Comparison of ENCODE assay signal across 9 cellular contexts in genomic region chr12:106118-106561, GRCh38. TPM values are rescaled to one million over a fixed set of nuclear protein-coding genes. Genes with fewer than 3 reads are reported as not detected.
DNase-seq lines count a peak whose midpoint lies in the region; ATAC-seq and TF ChIP-seq lines count a peak whose summit lies in the region.
"Had no signal": no experiment of that assay in that cellular context is flagged by ENCODE, and none has a peak within 500 bp of the region (broad histone marks: within the 10 kb centered on the region; RNA-seq: fewer than 3 reads in every experiment).

No MANE protein-coding gene starts in this region.

- CTCF ChIA-PET in WTC11 (lab: Charles Lee): interaction anchor here (0.7 to 1.8 kb wide), 19 partner anchors 8 to 116 kb away, joined by 3 to 11 read pairs (median 5); no protein-coding TSS in a partner anchor
- CTCF ChIA-PET in CD4-positive, alpha-beta memory T cell (lab: Charles Lee; ENCODE audit: partially characterized antibody): no interaction called here

- no peaks in the 10 kb centered on the region for H3K36me3 ChIP-seq in upper lobe of right lung
- H3K36me3 ChIP-seq in CD4-positive, alpha-beta memory T cell (ENCODE audit: insufficient read depth, low read length): no peaks in the 10 kb centered on the region

- H3K27ac ChIP-seq in upper lobe of right lung: no peak overlapping the region
- H3K27ac ChIP-seq in CD4-positive, alpha-beta memory T cell (ENCODE audit: low read depth, low read length): no peak overlapping the region

- no peaks in the 10 kb centered on the region for H3K9me3 Mint-ChIP-seq in WTC11
- no peaks in the 10 kb centered on the region for H3K9me3 Mint-ChIP-seq in CD4-positive, alpha-beta memory T cell

- H3K4me1 ChIP-seq in upper lobe of right lung: no peaks in the 10 kb centered on the region
- H3K4me1 ChIP-seq in CD4-positive, alpha-beta memory T cell (ENCODE audit: insufficient read depth, low read length): peaks cover 7% of the 10 kb centered on the region

- intact Hi-C loops in upper lobe of right lung (cut with DNase I): no loop called here
- intact Hi-C loops in CD4-positive, alpha-beta memory T cell (cut with micrococcal nuclease): no loop called here

- H3K36me3 Mint-ChIP-seq in WTC11: no peaks in the 10 kb centered on the region
- no peaks in the 10 kb centered on the region for H3K36me3 Mint-ChIP-seq in CD4-positive, alpha-beta memory T cell
- H3K36me3 Mint-ChIP-seq: activated naive CD8-positive, alpha-beta T cell had no signal

- no peak for TF ChIP-seq CTCF in WTC11 (IDR thresholded peaks at IDR 0.05)
- TF ChIP-seq CTCF in upper lobe of right lung (IDR thresholded peaks at IDR 0.05): no peak

- POLR2A ChIA-PET in WTC11 (lab: Charles Lee): no interaction called here
- POLR2A ChIA-PET in CD4-positive, alpha-beta memory T cell (lab: Charles Lee; ENCODE audit: partially characterized antibody): no interaction called here

- H3K4me3 Mint-ChIP-seq in WTC11: no peak overlapping the region
- H3K4me3 Mint-ChIP-seq in CD4-positive, alpha-beta memory T cell: no peak overlapping the region
- H3K4me3 Mint-ChIP-seq: activated naive CD8-positive, alpha-beta T cell had no signal

- peaks cover 5% of the 10 kb centered on the region for H3K27me3 ChIP-seq in upper lobe of right lung
- no peaks in the 10 kb centered on the region for H3K27me3 ChIP-seq in CD4-positive, alpha-beta memory T cell (ENCODE audit: insufficient read depth, low read length)

- peaks cover 58% of the 10 kb centered on the region for H3K4me1 Mint-ChIP-seq in WTC11
- H3K4me1 Mint-ChIP-seq in CD4-positive, alpha-beta memory T cell: peaks cover 0 to 10% (median 7%) of the 10 kb centered on the region in 4 donors

- H3K27ac Mint-ChIP-seq in WTC11: peak overlapping the region; percentile 8; the same call in 1 of the 2 replicates
- no peak overlapping the region for H3K27ac Mint-ChIP-seq in CD4-positive, alpha-beta memory T cell
- H3K27ac Mint-ChIP-seq: activated naive CD8-positive, alpha-beta T cell had no signal

- ATAC-seq in GM19397 (IDR thresholded peaks at IDR 0.05; ENCODE audit: unreplicated experiment) (peak; percentile 90), HG03196 (IDR thresholded peaks at IDR 0.05; ENCODE audit: unreplicated experiment) (peak; percentile 91), WTC11 (peak; percentile 57), upper lobe of right lung (no peak), GM18858 (IDR thresholded peaks at IDR 0.05; ENCODE audit: unreplicated experiment) (no peak)
- ATAC-seq in activated CD4-positive, CD25-positive, alpha-beta regulatory T cell treated with anti-CD3 and anti-CD28 coated beads, Interleukin-2, amount 50 U/mL, for 24 hours: no peak

- H3K27me3 Mint-ChIP-seq in WTC11 (ENCODE audit: low read depth): peaks cover 3% of the 10 kb centered on the region; the same call in 1 of the 2 replicates
- peaks cover 11% of the 10 kb centered on the region in 2 donors for H3K27me3 Mint-ChIP-seq in CD4-positive, alpha-beta memory T cell
- H3K27me3 Mint-ChIP-seq: activated naive CD8-positive, alpha-beta T cell had no signal

- no peaks in the 10 kb centered on the region for H3K9me3 ChIP-seq in upper lobe of right lung
- H3K9me3 ChIP-seq in CD4-positive, alpha-beta memory T cell (ENCODE audit: control insufficient read depth in 1 of 2, low read length in 2 of 2): no peaks in the 10 kb centered on the region

- peak; percentile 100 for DNase-seq in DMS53 (lab: John Stamatoyannopoulos, UW)
- peak; percentile 46 for DNase-seq in WTC11 (ENCODE audit: low spot score)
- peak; percentile 40 for DNase-seq in upper lobe of right lung
- no peak for DNase-seq in CD4-positive, alpha-beta memory T cell

- no peak overlapping the region for H3K4me3 ChIP-seq in upper lobe of right lung
- no peak overlapping the region for H3K4me3 ChIP-seq in CD4-positive, alpha-beta memory T cell (ENCODE audit: low read length in 2 of 2)

TF ChIP-seq in WTC11, 78 proteins besides CTCF, POLR2A, EP300 and RAD21:
- TF ChIP-seq MAX (CRISPR knock-in tag; IDR thresholded peaks at IDR 0.05) (0 out of 2 replicates have a peak, but pooled peaks have one; percentile 23), NFE2L1 (CRISPR knock-in tag; IDR thresholded peaks at IDR 0.05) (no peak)

RNA-seq across cellular contexts. Expression of gene IQSEC3, which starts 39.6 kb away (rescaled TPM):
- total RNA-seq in WTC11 (2021) (1.7 to 2.6 TPM (median 2.2 TPM) in 3 replicates), upper lobe of right lung (4.6 TPM)
- total RNA-seq in CD4-positive, alpha-beta memory T cell: under 1 TPM; 0.84 to 0.91 TPM
- not detected for polyA plus RNA-seq in CD4-positive, alpha-beta memory T cell

Comparison
In these comparisons a context has a peak if more than half of its experiments do, and no peak if none do; other contexts are left out.
1. DNase-seq: peak in DMS53 (single experiment), WTC11 (single experiment) and upper lobe of right lung (single experiment); none in CD4-positive, alpha-beta memory T cell (0 of 5).
2. ATAC-seq: peak in GM19397 (single experiment), HG03196 (single experiment) and WTC11 (single experiment); none in upper lobe of right lung (single experiment), activated CD4-positive, CD25-positive, alpha-beta regulatory T cell treated with anti-CD3 and anti-CD28 coated beads, Interleukin-2, amount 50 U/mL, for 24 hours (0 of 2) and GM18858 (single experiment).